ENCODE assay signal across 1 cellular context in the genomic region with DNA sequence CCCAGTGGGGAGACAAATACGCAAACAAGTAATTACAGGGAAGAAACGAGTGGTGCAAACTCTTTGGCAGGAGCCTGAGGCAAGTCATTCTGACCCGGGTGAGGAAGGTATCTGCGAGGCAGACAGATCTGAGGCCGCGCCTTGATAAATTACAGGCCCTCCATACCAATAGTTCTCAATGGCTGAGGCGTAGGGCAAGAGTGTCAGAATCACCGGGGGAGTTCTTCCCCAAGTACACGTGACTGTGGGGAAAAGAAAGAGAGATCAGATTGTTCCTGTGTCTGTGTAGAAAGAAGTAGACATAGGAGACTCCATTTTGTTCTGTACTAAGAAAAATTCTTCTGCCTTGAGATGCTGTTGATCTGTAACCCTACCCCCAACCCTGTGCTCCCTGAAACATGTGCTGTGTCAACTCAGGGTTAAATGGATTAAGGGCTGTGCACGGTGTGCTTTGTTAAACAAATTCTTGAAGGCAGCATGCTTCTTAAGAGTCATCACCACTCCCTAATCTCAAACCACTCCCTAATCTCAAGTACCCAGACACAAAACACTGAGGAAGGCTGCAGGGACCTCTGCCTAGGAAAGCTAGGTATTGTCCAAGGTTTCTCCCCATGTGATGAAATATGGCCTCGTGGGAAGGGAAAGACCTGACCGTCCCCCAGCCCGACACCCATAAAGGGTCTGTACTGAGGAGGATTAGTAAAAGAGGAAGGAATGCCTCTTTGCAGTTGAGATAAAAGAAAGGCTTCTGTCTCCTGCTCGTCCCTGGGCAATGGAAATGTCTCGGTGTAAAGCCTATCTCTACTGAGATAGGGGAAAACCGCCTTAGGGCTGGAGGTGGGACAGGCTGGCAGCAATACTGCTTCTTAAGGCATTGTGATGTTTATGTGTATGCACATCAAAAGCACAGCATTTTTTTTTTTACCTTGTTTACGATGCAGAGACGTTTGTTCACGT.
A peak's percentile ranks its signal among the peaks of the same experiment; 100 is the strongest.
TF ChIP-seq lines count a peak whose summit lies in the region.

No MANE protein-coding gene starts in this region.

TF ChIP-seq in K562, 482 proteins besides CTCF, POLR2A, EP300 and RAD21 (continued from another document and continues in another):
- peak; percentile 96 for TF ChIP-seq ZNF175 (CRISPR knock-in tag; IDR thresholded peaks at IDR 0.05; ENCODE audit: low read depth)
- TF ChIP-seq KLF16 (IDR thresholded peaks at IDR 0.05) = peak; percentile 54; the same call in 1 of the 2 replicates
- peak; percentile 55; the same call in 1 of the 2 replicates for TF ChIP-seq LCOR (CRISPR knock-in tag; IDR thresholded peaks at IDR 0.05)
- TF ChIP-seq IFI16 (CRISPR knock-in tag; IDR thresholded peaks at IDR 0.05) = peak; percentile 89; the same call in 1 of the 2 replicates
- peak; percentile 97 for TF ChIP-seq HSF4 (CRISPR knock-in tag; IDR thresholded peaks at IDR 0.05; ENCODE audit: borderline replicate concordance)
- TF ChIP-seq, protein P1, sequence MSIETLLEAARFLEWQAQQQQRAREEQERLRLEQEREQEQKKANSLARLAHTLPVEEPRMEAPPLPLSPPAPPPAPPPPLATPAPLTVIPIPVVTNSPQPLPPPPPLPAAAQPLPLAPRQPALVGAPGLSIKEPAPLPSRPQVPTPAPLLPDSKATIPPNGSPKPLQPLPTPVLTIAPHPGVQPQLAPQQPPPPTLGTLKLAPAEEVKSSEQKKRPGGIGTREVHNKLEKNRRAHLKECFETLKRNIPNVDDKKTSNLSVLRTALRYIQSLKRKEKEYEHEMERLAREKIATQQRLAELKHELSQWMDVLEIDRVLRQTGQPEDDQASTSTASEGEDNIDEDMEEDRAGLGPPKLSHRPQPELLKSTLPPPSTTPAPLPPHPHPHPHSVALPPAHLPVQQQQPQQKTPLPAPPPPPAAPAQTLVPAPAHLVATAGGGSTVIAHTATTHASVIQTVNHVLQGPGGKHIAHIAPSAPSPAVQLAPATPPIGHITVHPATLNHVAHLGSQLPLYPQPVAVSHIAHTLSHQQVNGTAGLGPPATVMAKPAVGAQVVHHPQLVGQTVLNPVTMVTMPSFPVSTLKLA (conservative IDR thresholded peaks at IDR 0.05) = peak; percentile 96 to 98
- peak; percentile 41; the same call in 1 of the 2 replicates for TF ChIP-seq PML (IDR thresholded peaks at IDR 0.05; ENCODE audit: low read length)
- TF ChIP-seq DNMT1 (IDR thresholded peaks at IDR 0.05) = 0 out of 2 replicates have a peak, but pooled peaks have one; percentile 9
- peak; percentile 90 for TF ChIP-seq BACH1 (tag; IDR thresholded peaks at IDR 0.05)
- peak; percentile 74 for TF ChIP-seq CEBPB (tag; IDR thresholded peaks at IDR 0.05)
- TF ChIP-seq, protein P2, sequence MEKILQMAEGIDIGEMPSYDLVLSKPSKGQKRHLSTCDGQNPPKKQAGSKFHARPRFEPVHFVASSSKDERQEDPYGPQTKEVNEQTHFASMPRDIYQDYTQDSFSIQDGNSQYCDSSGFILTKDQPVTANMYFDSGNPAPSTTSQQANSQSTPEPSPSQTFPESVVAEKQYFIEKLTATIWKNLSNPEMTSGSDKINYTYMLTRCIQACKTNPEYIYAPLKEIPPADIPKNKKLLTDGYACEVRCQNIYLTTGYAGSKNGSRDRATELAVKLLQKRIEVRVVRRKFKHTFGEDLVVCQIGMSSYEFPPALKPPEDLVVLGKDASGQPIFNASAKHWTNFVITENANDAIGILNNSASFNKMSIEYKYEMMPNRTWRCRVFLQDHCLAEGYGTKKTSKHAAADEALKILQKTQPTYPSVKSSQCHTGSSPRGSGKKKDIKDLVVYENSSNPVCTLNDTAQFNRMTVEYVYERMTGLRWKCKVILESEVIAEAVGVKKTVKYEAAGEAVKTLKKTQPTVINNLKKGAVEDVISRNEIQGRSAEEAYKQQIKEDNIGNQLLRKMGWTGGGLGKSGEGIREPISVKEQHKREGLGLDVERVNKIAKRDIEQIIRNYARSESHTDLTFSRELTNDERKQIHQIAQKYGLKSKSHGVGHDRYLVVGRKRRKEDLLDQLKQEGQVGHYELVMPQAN (IDR thresholded peaks at IDR 0.05; ENCODE audit: borderline replicate concordance) = peak; percentile 82
- TF ChIP-seq, protein P3, sequence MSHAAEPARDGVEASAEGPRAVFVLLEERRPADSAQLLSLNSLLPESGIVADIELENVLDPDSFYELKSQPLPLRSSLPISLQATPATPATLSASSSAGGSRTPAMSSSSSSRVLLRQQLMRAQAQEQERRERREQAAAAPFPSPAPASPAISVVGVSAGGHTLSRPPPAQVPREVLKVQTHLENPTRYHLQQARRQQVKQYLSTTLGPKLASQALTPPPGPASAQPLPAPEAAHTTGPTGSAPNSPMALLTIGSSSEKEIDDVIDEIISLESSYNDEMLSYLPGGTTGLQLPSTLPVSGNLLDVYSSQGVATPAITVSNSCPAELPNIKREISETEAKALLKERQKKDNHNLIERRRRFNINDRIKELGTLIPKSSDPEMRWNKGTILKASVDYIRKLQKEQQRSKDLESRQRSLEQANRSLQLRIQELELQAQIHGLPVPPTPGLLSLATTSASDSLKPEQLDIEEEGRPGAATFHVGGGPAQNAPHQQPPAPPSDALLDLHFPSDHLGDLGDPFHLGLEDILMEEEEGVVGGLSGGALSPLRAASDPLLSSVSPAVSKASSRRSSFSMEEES (CRISPR knock-in tag; IDR thresholded peaks at IDR 0.05) = peak; percentile 72
- TF ChIP-seq ZNF584 (CRISPR knock-in tag; IDR thresholded peaks at IDR 0.05; ENCODE audit: low read depth) = peak; percentile 92; the same call in 1 of the 2 replicates
- TF ChIP-seq, protein P4, sequence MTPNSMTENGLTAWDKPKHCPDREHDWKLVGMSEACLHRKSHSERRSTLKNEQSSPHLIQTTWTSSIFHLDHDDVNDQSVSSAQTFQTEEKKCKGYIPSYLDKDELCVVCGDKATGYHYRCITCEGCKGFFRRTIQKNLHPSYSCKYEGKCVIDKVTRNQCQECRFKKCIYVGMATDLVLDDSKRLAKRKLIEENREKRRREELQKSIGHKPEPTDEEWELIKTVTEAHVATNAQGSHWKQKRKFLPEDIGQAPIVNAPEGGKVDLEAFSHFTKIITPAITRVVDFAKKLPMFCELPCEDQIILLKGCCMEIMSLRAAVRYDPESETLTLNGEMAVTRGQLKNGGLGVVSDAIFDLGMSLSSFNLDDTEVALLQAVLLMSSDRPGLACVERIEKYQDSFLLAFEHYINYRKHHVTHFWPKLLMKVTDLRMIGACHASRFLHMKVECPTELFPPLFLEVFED (CRISPR knock-in tag; conservative IDR thresholded peaks at IDR 0.05) = 0 out of 2 replicates have a peak, but pooled peaks have one; percentile 62
- peak; percentile 94 for TF ChIP-seq PYGO2 (tag; IDR thresholded peaks at IDR 0.05)
- TF ChIP-seq ZNF197 (CRISPR knock-in tag; IDR thresholded peaks at IDR 0.05; ENCODE audit: low read depth) = peak; percentile 93
- TF ChIP-seq LEF1 (IDR thresholded peaks at IDR 0.05) = peak; percentile 87
- peak; percentile 61; the same call in 1 of the 2 replicates for TF ChIP-seq STAT5B (CRISPR knock-in tag; IDR thresholded peaks at IDR 0.05)
- TF ChIP-seq NFE2L1 (tag; IDR thresholded peaks at IDR 0.05; ENCODE audit: borderline replicate concordance, low read depth) = peak; percentile 68
- TF ChIP-seq FOXK2 (conservative IDR thresholded peaks at IDR 0.05 in 1 of 2, IDR thresholded peaks at IDR 0.05 in 1 of 2; ENCODE audit: low read depth in 2 of 2) = peak; percentile 70 to 74
- TF ChIP-seq GATAD2A (IDR thresholded peaks at IDR 0.05) = peak; percentile 94
- TF ChIP-seq CBFA2T3 (IDR thresholded peaks at IDR 0.05) = peak; percentile 90
- TF ChIP-seq, protein P5, sequence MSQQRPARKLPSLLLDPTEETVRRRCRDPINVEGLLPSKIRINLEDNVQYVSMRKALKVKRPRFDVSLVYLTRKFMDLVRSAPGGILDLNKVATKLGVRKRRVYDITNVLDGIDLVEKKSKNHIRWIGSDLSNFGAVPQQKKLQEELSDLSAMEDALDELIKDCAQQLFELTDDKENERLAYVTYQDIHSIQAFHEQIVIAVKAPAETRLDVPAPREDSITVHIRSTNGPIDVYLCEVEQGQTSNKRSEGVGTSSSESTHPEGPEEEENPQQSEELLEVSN (IDR thresholded peaks at IDR 0.05; ENCODE audit: borderline replicate concordance in 1 of 2, extremely low read depth in 1 of 2, insufficient read depth in 1 of 2, insufficient read length in 1 of 2, low read depth in 1 of 2, low read length in 1 of 2, poor library complexity in 1 of 2, severe bottlenecking in 1 of 2) = peak in 1 of 2 experiments; percentile 48
- TF ChIP-seq ELF2 (CRISPR knock-in tag; IDR thresholded peaks at IDR 0.05) = peak; percentile 53; the same call in 1 of the 2 replicates
- TF ChIP-seq, protein P6, sequence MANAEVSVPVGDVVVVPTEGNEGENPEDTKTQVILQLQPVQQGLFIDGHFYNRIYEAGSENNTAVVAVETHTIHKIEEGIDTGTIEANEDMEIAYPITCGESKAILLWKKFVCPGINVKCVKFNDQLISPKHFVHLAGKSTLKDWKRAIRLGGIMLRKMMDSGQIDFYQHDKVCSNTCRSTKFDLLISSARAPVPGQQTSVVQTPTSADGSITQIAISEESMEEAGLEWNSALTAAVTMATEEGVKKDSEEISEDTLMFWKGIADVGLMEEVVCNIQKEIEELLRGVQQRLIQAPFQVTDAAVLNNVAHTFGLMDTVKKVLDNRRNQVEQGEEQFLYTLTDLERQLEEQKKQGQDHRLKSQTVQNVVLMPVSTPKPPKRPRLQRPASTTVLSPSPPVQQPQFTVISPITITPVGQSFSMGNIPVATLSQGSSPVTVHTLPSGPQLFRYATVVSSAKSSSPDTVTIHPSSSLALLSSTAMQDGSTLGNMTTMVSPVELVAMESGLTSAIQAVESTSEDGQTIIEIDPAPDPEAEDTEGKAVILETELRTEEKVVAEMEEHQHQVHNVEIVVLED (CRISPR knock-in tag; IDR thresholded peaks at IDR 0.05) = peak; percentile 70
- 0 out of 2 replicates have a peak, but pooled peaks have one; percentile 75 for TF ChIP-seq OTX1 (CRISPR knock-in tag; IDR thresholded peaks at IDR 0.05)
- TF ChIP-seq, protein P7, sequence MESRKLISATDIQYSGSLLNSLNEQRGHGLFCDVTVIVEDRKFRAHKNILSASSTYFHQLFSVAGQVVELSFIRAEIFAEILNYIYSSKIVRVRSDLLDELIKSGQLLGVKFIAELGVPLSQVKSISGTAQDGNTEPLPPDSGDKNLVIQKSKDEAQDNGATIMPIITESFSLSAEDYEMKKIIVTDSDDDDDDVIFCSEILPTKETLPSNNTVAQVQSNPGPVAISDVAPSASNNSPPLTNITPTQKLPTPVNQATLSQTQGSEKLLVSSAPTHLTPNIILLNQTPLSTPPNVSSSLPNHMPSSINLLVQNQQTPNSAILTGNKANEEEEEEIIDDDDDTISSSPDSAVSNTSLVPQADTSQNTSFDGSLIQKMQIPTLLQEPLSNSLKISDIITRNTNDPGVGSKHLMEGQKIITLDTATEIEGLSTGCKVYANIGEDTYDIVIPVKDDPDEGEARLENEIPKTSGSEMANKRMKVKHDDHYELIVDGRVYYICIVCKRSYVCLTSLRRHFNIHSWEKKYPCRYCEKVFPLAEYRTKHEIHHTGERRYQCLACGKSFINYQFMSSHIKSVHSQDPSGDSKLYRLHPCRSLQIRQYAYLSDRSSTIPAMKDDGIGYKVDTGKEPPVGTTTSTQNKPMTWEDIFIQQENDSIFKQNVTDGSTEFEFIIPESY (CRISPR knock-in tag; IDR thresholded peaks at IDR 0.05) = 0 out of 2 replicates have a peak, but pooled peaks have one; percentile 33
- TF ChIP-seq, protein P8, sequence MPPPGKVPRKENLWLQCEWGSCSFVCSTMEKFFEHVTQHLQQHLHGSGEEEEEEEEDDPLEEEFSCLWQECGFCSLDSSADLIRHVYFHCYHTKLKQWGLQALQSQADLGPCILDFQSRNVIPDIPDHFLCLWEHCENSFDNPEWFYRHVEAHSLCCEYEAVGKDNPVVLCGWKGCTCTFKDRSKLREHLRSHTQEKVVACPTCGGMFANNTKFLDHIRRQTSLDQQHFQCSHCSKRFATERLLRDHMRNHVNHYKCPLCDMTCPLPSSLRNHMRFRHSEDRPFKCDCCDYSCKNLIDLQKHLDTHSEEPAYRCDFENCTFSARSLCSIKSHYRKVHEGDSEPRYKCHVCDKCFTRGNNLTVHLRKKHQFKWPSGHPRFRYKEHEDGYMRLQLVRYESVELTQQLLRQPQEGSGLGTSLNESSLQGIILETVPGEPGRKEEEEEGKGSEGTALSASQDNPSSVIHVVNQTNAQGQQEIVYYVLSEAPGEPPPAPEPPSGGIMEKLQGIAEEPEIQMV (tag; conservative IDR thresholded peaks at IDR 0.05; ENCODE audit: low read depth) = peak; percentile 88
- TF ChIP-seq MTA2 (IDR thresholded peaks at IDR 0.05; ENCODE audit: low read depth) = peak; percentile 41; the same call in 1 of the 2 replicates
- TF ChIP-seq ZNF133 (CRISPR knock-in tag; IDR thresholded peaks at IDR 0.05) = peak; percentile 93; the same call in 1 of the 2 replicates
- TF ChIP-seq NR4A1 (CRISPR knock-in tag; IDR thresholded peaks at IDR 0.05) = 0 out of 2 replicates have a peak, but pooled peaks have one; percentile 13
- peak; percentile 99 for TF ChIP-seq NR4A1 (tag; IDR thresholded peaks at IDR 0.05)
- TF ChIP-seq THRAP3 (IDR thresholded peaks at IDR 0.05; ENCODE audit: borderline replicate concordance) = 0 out of 2 replicates have a peak, but pooled peaks have one; percentile 11
- peak; percentile 90 for TF ChIP-seq ARID1B (IDR thresholded peaks at IDR 0.05)
- peak; percentile 39; the same call in 1 of the 2 replicates for TF ChIP-seq NR2C1 (IDR thresholded peaks at IDR 0.05)
- TF ChIP-seq NR2C1 (tag; IDR thresholded peaks at IDR 0.05) = peak; percentile 88
- TF ChIP-seq ZBTB7A (IDR thresholded peaks at IDR 0.05; ENCODE audit: borderline replicate concordance, control insufficient read depth, low read depth, low read length) = peak; percentile 28; the same call in 1 of the 2 replicates
- TF ChIP-seq KDM1A (IDR thresholded peaks at IDR 0.05) = peak; percentile 82 to 88
- TF ChIP-seq MTA1 (IDR thresholded peaks at IDR 0.05; ENCODE audit: borderline replicate concordance) = 0 out of 2 replicates have a peak, but pooled peaks have one; percentile 13
- peak; percentile 88 for TF ChIP-seq DIDO1 (tag; IDR thresholded peaks at IDR 0.05; ENCODE audit: low read depth)
- TF ChIP-seq, protein P9, sequence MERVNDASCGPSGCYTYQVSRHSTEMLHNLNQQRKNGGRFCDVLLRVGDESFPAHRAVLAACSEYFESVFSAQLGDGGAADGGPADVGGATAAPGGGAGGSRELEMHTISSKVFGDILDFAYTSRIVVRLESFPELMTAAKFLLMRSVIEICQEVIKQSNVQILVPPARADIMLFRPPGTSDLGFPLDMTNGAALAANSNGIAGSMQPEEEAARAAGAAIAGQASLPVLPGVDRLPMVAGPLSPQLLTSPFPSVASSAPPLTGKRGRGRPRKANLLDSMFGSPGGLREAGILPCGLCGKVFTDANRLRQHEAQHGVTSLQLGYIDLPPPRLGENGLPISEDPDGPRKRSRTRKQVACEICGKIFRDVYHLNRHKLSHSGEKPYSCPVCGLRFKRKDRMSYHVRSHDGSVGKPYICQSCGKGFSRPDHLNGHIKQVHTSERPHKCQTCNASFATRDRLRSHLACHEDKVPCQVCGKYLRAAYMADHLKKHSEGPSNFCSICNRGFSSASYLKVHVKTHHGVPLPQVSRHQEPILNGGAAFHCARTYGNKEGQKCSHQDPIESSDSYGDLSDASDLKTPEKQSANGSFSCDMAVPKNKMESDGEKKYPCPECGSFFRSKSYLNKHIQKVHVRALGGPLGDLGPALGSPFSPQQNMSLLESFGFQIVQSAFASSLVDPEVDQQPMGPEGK (CRISPR knock-in tag; IDR thresholded peaks at IDR 0.05; ENCODE audit: borderline replicate concordance) = peak; percentile 85; the same call in 1 of the 2 replicates
